ENCODE assay signal across 8 cellular contexts in genomic region chr22:31556627-31557203, GRCh38.
A peak's percentile ranks its signal among the peaks of the same experiment; 100 is the strongest.
DNase-seq lines count a peak whose midpoint lies in the region; ATAC-seq, FAIRE-seq and TF ChIP-seq lines count a peak whose summit lies in the region.

No MANE protein-coding gene starts in this region.

- peak; percentile 18 for DNase-seq in SIG-M5 treated with dmso at 0.1 percent for 504 hours (lab: John Stamatoyannopoulos, UW; ENCODE audit: unreplicated experiment)
- DNase-seq in SIG-M5 (lab: John Stamatoyannopoulos, UW): no peak
- DNase-seq in LHCN-M2 (ENCODE audit: low read depth): peak; percentile 40
- DNase-seq in adrenal gland: peak in 1 of 7 donors; percentile 25
- no peak for DNase-seq in upper lobe of right lung
- no peak for DNase-seq in posterior vena cava (ENCODE audit: low spot score)
- no peak for DNase-seq in GM19240 (ENCODE audit: insufficient read length, low spot score)

- H3K27me3 ChIP-seq in adrenal gland (no peaks in the 10 kb centered on the region), upper lobe of right lung (no peaks in the 10 kb centered on the region)

- H3K9me3 ChIP-seq in adrenal gland (replicated peaks in 1 of 3): no peaks in the 10 kb centered on the region
- H3K9me3 ChIP-seq in upper lobe of right lung: no peaks in the 10 kb centered on the region

- 59 to 65% (median 61%) methylated on average over 9 of the region's 9 CpGs for WGBS in adrenal gland, 4 donors

- no peak for TF ChIP-seq POLR2A in adrenal gland (IDR thresholded peaks at IDR 0.05)

- peaks cover 0 to 5% of the 10 kb centered on the region in 2 donors for H3K36me3 ChIP-seq in adrenal gland (replicated peaks in 1 of 2)
- peaks cover 25% of the 10 kb centered on the region for H3K36me3 ChIP-seq in upper lobe of right lung

- FAIRE-seq in islet of Langerhans (lab: Jason Lieb, UNC): peak; percentile 55

- intact Hi-C loops in adrenal gland (cut with DNase I): no loop called here
- intact Hi-C loops in upper lobe of right lung (cut with DNase I): loop anchor here (10.0 kb wide), 1 partner anchor 78 kb away; no protein-coding TSS in a partner anchor
- intact Hi-C loops in posterior vena cava (cut with DNase I): loop anchor here in 1 of 2 donors (5.0 kb wide), 1 partner anchor 76 kb away; no protein-coding TSS in a partner anchor

- H3K4me1 ChIP-seq in adrenal gland (replicated peaks in 1 of 2): peaks cover 0 to 4% of the 10 kb centered on the region in 2 donors
- no peaks in the 10 kb centered on the region for H3K4me1 ChIP-seq in upper lobe of right lung

- H3K27ac ChIP-seq in adrenal gland (no peak overlapping the region), upper lobe of right lung (no peak overlapping the region)

- ATAC-seq in upper lobe of right lung: peak; percentile 51

- no peak overlapping the region for H3K4me3 ChIP-seq in adrenal gland
- no peak overlapping the region for H3K4me3 ChIP-seq in upper lobe of right lung

- peak; percentile 35 to 67 (median 60) for TF ChIP-seq CTCF in adrenal gland (IDR thresholded peaks at IDR 0.05)
- peak; percentile 62 for TF ChIP-seq CTCF in upper lobe of right lung (IDR thresholded peaks at IDR 0.05)

Comparison
In these comparisons a context has a peak if more than half of its experiments do, and no peak if none do; other contexts are left out.
1. DNase-seq: peak in SIG-M5 treated with dmso at 0.1 percent for 504 hours (single experiment) and LHCN-M2 (single experiment); none in SIG-M5 (single experiment), upper lobe of right lung (single experiment), posterior vena cava (single experiment) and GM19240 (single experiment).